ENCODE assay signal across 16 cellular contexts in the genomic region with DNA sequence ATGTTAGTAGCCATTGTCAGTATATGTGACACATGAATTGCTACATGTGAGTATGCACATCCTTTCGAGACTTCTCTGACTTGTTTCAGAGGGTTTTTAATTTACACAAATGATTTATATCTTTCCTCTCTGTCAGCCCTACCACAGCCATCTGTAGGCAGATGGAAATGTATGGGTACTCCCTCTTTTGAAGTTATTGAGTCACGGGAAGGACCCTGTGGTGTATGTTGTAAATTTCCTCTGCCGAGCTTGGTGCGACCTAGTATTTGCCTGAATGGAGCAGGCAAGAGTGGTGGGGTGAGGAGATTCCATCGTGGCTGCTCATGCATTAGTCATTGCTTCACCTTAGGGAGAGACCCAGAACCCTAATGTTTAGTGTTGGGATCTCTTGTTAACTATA.
DNase-seq lines count a peak whose midpoint lies in the region; ATAC-seq, FAIRE-seq and TF ChIP-seq lines count a peak whose summit lies in the region.
"Had no signal": no experiment of that assay in that cellular context is flagged by ENCODE, and none has a peak within 500 bp of the region (broad histone marks: within the 10 kb centered on the region; RNA-seq: fewer than 3 reads in every experiment).

No MANE protein-coding gene starts in this region.

- H3K36me3 Mint-ChIP-seq in GM23338 (ENCODE audit: low read depth): peaks cover 66% of the 10 kb centered on the region
- peaks cover 64% of the 10 kb centered on the region for H3K36me3 Mint-ChIP-seq in activated naive CD8-positive, alpha-beta T cell treated with anti-CD3 and anti-CD28 coated beads for 36 hours

- H3K14ac ChIP-seq in trophoblast cell (ENCODE audit: low read length): no peak overlapping the region

- BruUV-seq in PC-3 (replicated peaks; lab: Mats Ljungman, UMichigan): no TSS peak

- H4K8ac ChIP-seq in trophoblast cell (ENCODE audit: low read depth, low read length): no peak overlapping the region

- intact Hi-C loops in PC-3 (cut with micrococcal nuclease) (no loop called here), esophagus muscularis mucosa (cut with DNase I) (no loop called here)

- H2BK12ac ChIP-seq in trophoblast cell (ENCODE audit: low read length): no peak overlapping the region

- TF ChIP-seq CTCF in GM23338 (conservative IDR thresholded peaks at IDR 0.05; ENCODE audit: low read depth in 2 of 2): no peak
- no peak for TF ChIP-seq CTCF in PC-3 (conservative IDR thresholded peaks at IDR 0.05; ENCODE audit: low read depth, low read length)
- TF ChIP-seq CTCF in esophagus muscularis mucosa (IDR thresholded peaks at IDR 0.05): no peak

- H3K27me3 ChIP-seq in GM23338 (ENCODE audit: insufficient read depth): no peaks in the 10 kb centered on the region
- H3K27me3 ChIP-seq in PC-3 (ENCODE audit: low read length): no peaks in the 10 kb centered on the region
- no peaks in the 10 kb centered on the region for H3K27me3 ChIP-seq in esophagus muscularis mucosa
- H3K27me3 ChIP-seq in trophoblast cell (ENCODE audit: insufficient read depth, low read length): no peaks in the 10 kb centered on the region
- H3K27me3 ChIP-seq: transverse colon had no signal

- H2AFZ ChIP-seq in GM23338: no peak overlapping the region
- no peak overlapping the region for H2AFZ ChIP-seq in PC-3 (ENCODE audit: low read length)
- H2AFZ ChIP-seq in trophoblast cell (ENCODE audit: insufficient read depth, low read length, poor library complexity): no peak overlapping the region

- peak; percentile 32 for ATAC-seq in GM23338
- ATAC-seq in PC-3: peak; percentile 96
- no peak for ATAC-seq in HG03108 (IDR thresholded peaks at IDR 0.05; ENCODE audit: unreplicated experiment)

- DNase-seq in GM23338 (ENCODE audit: low spot score): no peak
- peak; percentile 96 for DNase-seq in PC-3
- DNase-seq in activated naive CD8-positive, alpha-beta T cell treated with anti-CD3 and anti-CD28 coated beads for 36 hours: peak; percentile 65
- peak; percentile 69 for DNase-seq in stimulated activated CD4-positive, alpha-beta T cell treated with anti-CD3 and anti-CD28 coated beads, Interleukin-15, amount 100 ng/mL, for 24 hours
- DNase-seq in esophagus muscularis mucosa (ENCODE audit: extremely low spot score): no peak
- DNase-seq in trophoblast cell: no peak
- DNase-seq in GM12892 (ENCODE audit: insufficient read length): no peak
- DNase-seq: activated effector memory CD4-positive, alpha-beta T cell treated with anti-CD3 and anti-CD28 coated beads, Interleukin-2, amount 50 U/mL, for 16 hours; Caco-2; effector CD8-positive, alpha-beta T cell; Karpas-422; naive B cell; NCI-H526; transverse colon had no signal

- H2BK5ac ChIP-seq in trophoblast cell (ENCODE audit: low read depth, low read length, poor library complexity): no peak overlapping the region

- no peak overlapping the region for H2BK120ac ChIP-seq in trophoblast cell (ENCODE audit: insufficient read depth, low read length, poor library complexity)

- TF ChIP-seq POLR2A in esophagus muscularis mucosa (IDR thresholded peaks at IDR 0.05; ENCODE audit: low read depth) (no peak), GM12892 (IDR thresholded peaks at IDR 0.05; ENCODE audit: low read depth, low read length) (no peak)

- H3K4me2 ChIP-seq in GM23338: no peak overlapping the region
- H3K4me2 ChIP-seq in PC-3 (ENCODE audit: low read length): peak overlapping the region; percentile 24
- H3K4me2 ChIP-seq in trophoblast cell (ENCODE audit: low read length): no peak overlapping the region

- H3K36me3 ChIP-seq in GM23338 (ENCODE audit: insufficient read depth) (peaks cover 3% of the 10 kb centered on the region), PC-3 (ENCODE audit: low read depth, low read length) (peaks cover 16% of the 10 kb centered on the region), esophagus muscularis mucosa (no peaks in the 10 kb centered on the region), trophoblast cell (ENCODE audit: control insufficient read depth in 1 of 2, insufficient read depth in 2 of 2, low read length in 2 of 2) (peaks cover 0 to 3% of the 10 kb centered on the region in 2 experiments)

- no peaks in the 10 kb centered on the region for H3K79me1 ChIP-seq in trophoblast cell (ENCODE audit: low read length)

- no peak for TF ChIP-seq EP300 in esophagus muscularis mucosa (IDR thresholded peaks at IDR 0.05)

- WGBS in esophagus muscularis mucosa: 90% methylated on average over 5 of the region's 5 CpGs
- WGBS in trophoblast cell (ENCODE audit: extremely low coverage, insufficient coverage, insufficient read length): no CpG with 5 or more reads among the region's 5 CpGs

- H3K4me1 ChIP-seq in GM23338 (ENCODE audit: insufficient read depth) (peaks cover 66% of the 10 kb centered on the region), PC-3 (ENCODE audit: insufficient read depth, low read length) (peaks cover 17% of the 10 kb centered on the region), esophagus muscularis mucosa (peaks cover 8 to 22% (median 15%) of the 10 kb centered on the region in 4 donors), trophoblast cell (ENCODE audit: control insufficient read depth in 1 of 2, insufficient read depth in 2 of 2, low read length in 2 of 2) (peaks cover 2 to 10% of the 10 kb centered on the region in 2 experiments)
- H3K4me1 ChIP-seq: Caco-2 had no signal

- H3K4ac ChIP-seq in trophoblast cell (ENCODE audit: low read depth, low read length): no peak overlapping the region

- H4K20me1 ChIP-seq in GM23338 (replicated peaks; ENCODE audit: insufficient read depth) (peaks cover 75% of the 10 kb centered on the region), PC-3 (ENCODE audit: low read length) (0 out of 2 replicates have a peak, but pooled peaks cover 9% of the 10 kb centered on the region)

- no peak overlapping the region for H4K91ac ChIP-seq in trophoblast cell (ENCODE audit: low read depth, low read length)

- no peak overlapping the region for H4K12ac ChIP-seq in trophoblast cell (ENCODE audit: low read depth, low read length)

- H3K23ac ChIP-seq in trophoblast cell (ENCODE audit: low read length): no peak overlapping the region

- POLR2A ChIA-PET in PC-3 (lab: Charles Lee; ENCODE audit: unreplicated experiment): no interaction called here

- no peak for FAIRE-seq in GM12892 (lab: Jason Lieb, UNC)
- FAIRE-seq: GM12891 had no signal

- H3K9me3 Mint-ChIP-seq in GM23338: peaks cover 28% of the 10 kb centered on the region
- H3K9me3 Mint-ChIP-seq in activated naive CD8-positive, alpha-beta T cell treated with anti-CD3 and anti-CD28 coated beads for 36 hours: peaks cover 24% of the 10 kb centered on the region

- H3K27ac ChIP-seq in GM23338 (ENCODE audit: low read depth): no peak overlapping the region
- H3K27ac ChIP-seq in PC-3 (ENCODE audit: low read length): peak overlapping the region; percentile 40
- no peak overlapping the region for H3K27ac ChIP-seq in esophagus muscularis mucosa (replicated peaks in 1 of 4)
- H3K27ac ChIP-seq in trophoblast cell (ENCODE audit: low read depth, low read length): no peak overlapping the region
- H3K27ac ChIP-seq: transverse colon had no signal

- peaks cover 5% of the 10 kb centered on the region; the same call in 1 of the 2 replicates for H3F3A ChIP-seq in GM23338 (replicated peaks; ENCODE audit: low read depth)
- H3F3A ChIP-seq in PC-3 (ENCODE audit: low read length, unreplicated experiment): no peaks in the 10 kb centered on the region

- peaks cover 65% of the 10 kb centered on the region for H3K4me1 Mint-ChIP-seq in GM23338
- peaks cover 57% of the 10 kb centered on the region for H3K4me1 Mint-ChIP-seq in activated naive CD8-positive, alpha-beta T cell treated with anti-CD3 and anti-CD28 coated beads for 36 hours

- peaks cover 90% of the 10 kb centered on the region for H3K79me2 ChIP-seq in GM23338 (replicated peaks; ENCODE audit: insufficient read depth)
- H3K79me2 ChIP-seq in PC-3 (ENCODE audit: low read length): peaks cover 51% of the 10 kb centered on the region
- H3K79me2 ChIP-seq in trophoblast cell (ENCODE audit: control insufficient read depth, insufficient read depth, low read length, poor library complexity): no peaks in the 10 kb centered on the region

- no peak overlapping the region for H3K4me3 ChIP-seq in GM23338
- no peak overlapping the region for H3K4me3 ChIP-seq in PC-3 (ENCODE audit: low read length)
- H3K4me3 ChIP-seq in esophagus muscularis mucosa: no peak overlapping the region
- no peak overlapping the region for H3K4me3 ChIP-seq in trophoblast cell (ENCODE audit: low read depth, low read length)
- H3K4me3 ChIP-seq: transverse colon had no signal

- no peak overlapping the region for H2AK5ac ChIP-seq in trophoblast cell (ENCODE audit: low read length)

- H3K9me3 ChIP-seq in PC-3 (ENCODE audit: low read length) (peaks cover 9% of the 10 kb centered on the region), esophagus muscularis mucosa (peaks cover 0 to 22% (median 15%) of the 10 kb centered on the region in 4 donors), trophoblast cell (ENCODE audit: insufficient read depth, low read depth, low read length) (peaks cover 3% of the 10 kb centered on the region)

- no peak overlapping the region; the same call in 1 of the 2 replicates for H3K27ac Mint-ChIP-seq in GM23338
- H3K27ac Mint-ChIP-seq in activated naive CD8-positive, alpha-beta T cell treated with anti-CD3 and anti-CD28 coated beads for 36 hours: peak overlapping the region; percentile 82

- no peaks in the 10 kb centered on the region for H3K9me2 ChIP-seq in GM23338 (ENCODE audit: insufficient read depth)
- H3K9me2 ChIP-seq in PC-3 (replicated peaks; ENCODE audit: low read length): no peaks in the 10 kb centered on the region

- no peak overlapping the region for H3K18ac ChIP-seq in trophoblast cell (ENCODE audit: low read length)

- CTCF ChIA-PET in PC-3 (lab: Charles Lee): no interaction called here

- peaks cover 40% of the 10 kb centered on the region for H3K27me3 Mint-ChIP-seq in GM23338 (ENCODE audit: insufficient read depth, low read depth, poor library complexity)
- no peaks in the 10 kb centered on the region for H3K27me3 Mint-ChIP-seq in activated naive CD8-positive, alpha-beta T cell treated with anti-CD3 and anti-CD28 coated beads for 36 hours
- H3K27me3 Mint-ChIP-seq: naive B cell had no signal

- no peak overlapping the region for H3K4me3 Mint-ChIP-seq in GM23338
- H3K4me3 Mint-ChIP-seq in activated naive CD8-positive, alpha-beta T cell treated with anti-CD3 and anti-CD28 coated beads for 36 hours: no peak overlapping the region

- H3K9ac ChIP-seq in PC-3 (ENCODE audit: low read length): no peak overlapping the region
- no peak overlapping the region for H3K9ac ChIP-seq in trophoblast cell (ENCODE audit: low read length)

TF ChIP-seq in GM23338, 12 proteins besides CTCF, POLR2A, EP300 and RAD21 (continues in another document):
- no peak for TF ChIP-seq POLR2AphosphoS5 (IDR thresholded peaks at IDR 0.05; ENCODE audit: low read depth)
- no peak for TF ChIP-seq STAT1 (IDR thresholded peaks at IDR 0.05; ENCODE audit: unreplicated experiment)
- TF ChIP-seq NANOG (IDR thresholded peaks at IDR 0.05; ENCODE audit: borderline replicate concordance): no peak

Comparison
In these comparisons a context has a peak if more than half of its experiments do, and no peak if none do; other contexts are left out.
1. DNase-seq: peak in PC-3 (single experiment), activated naive CD8-positive, alpha-beta T cell treated with anti-CD3 and anti-CD28 coated beads for 36 hours (single experiment) and stimulated activated CD4-positive, alpha-beta T cell treated with anti-CD3 and anti-CD28 coated beads, Interleukin-15, amount 100 ng/mL, for 24 hours (single experiment); none in GM23338 (single experiment), esophagus muscularis mucosa (single experiment), trophoblast cell (0 of 2) and GM12892 (single experiment).